Comparison of ENCODE assay signal across 9 cellular contexts in the genomic region with DNA sequence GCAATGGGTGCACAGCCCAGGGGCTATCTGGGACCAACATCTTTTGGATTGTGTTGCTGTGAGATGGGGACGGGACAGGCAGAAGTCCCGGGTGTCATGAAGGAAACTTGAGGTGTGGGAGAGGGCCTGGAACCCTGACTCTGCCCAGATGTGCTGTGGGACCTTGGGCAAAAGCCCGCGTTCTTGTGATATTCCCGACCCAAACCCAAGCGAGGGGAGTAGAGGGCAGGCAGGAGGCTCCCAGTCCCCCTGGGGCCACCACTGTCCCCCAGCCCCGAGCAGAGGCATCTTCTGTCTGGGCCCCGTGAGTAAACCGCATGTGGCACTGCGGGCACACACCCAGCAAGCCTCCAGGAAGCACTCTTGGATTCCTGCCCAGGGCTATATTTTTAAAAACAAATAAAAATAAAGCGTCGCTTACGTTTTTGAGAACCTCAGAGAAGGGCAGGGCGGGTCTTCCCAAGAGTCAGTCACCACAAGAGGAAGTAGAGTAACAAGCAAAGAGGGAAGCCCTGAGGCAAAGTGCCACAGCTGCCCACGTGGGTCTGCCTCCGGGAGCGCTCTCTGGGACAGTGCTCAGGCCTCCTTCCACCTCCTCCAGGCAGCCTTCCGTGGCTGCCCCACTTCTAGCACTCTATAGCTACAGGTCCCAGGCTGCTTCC. TPM values are rescaled to one million over a fixed set of nuclear protein-coding genes. Genes with fewer than 3 reads are reported as not detected.
A peak's percentile ranks its signal among the peaks of the same experiment; 100 is the strongest.
DNase-seq lines count a peak whose midpoint lies in the region; ATAC-seq, FAIRE-seq and TF ChIP-seq lines count a peak whose summit lies in the region.
"Had no signal": no experiment of that assay in that cellular context is flagged by ENCODE, and none has a peak within 500 bp of the region (broad histone marks: within the 10 kb centered on the region; RNA-seq: fewer than 3 reads in every experiment).

No MANE protein-coding gene starts in this region.

- TF ChIP-seq CTCF in stomach (IDR thresholded peaks at IDR 0.05) = no peak
- TF ChIP-seq CTCF in D721Med (IDR thresholded peaks at IDR 0.05; ENCODE audit: insufficient read depth, missing control alignments) = no peak

- intact Hi-C loops in right cardiac atrium (cut with DNase I) = loop anchor here in 1 of 4 donors (10.0 kb wide), 1 partner anchor 143 kb away; no protein-coding TSS in a partner anchor
- intact Hi-C loops in stomach (cut with DNase I; ENCODE audit: low total_unique reads) = no loop called here

- H3K4me3 ChIP-seq in right cardiac atrium (ENCODE audit: low read length) (no peak overlapping the region), stomach (no peak overlapping the region)

- H3K4me1 ChIP-seq in right cardiac atrium (ENCODE audit: control insufficient read depth, insufficient read depth, low read length) (no peaks in the 10 kb centered on the region), stomach (peaks cover 0 to 32% (median 19%) of the 10 kb centered on the region in 4 donors)

- ATAC-seq in right cardiac atrium (peak; percentile 38 to 50), GM18858 (IDR thresholded peaks at IDR 0.05; ENCODE audit: unreplicated experiment) (no peak)

- no peak for TF ChIP-seq POLR2A in stomach (IDR thresholded peaks at IDR 0.05)

- FAIRE-seq in D721Med (lab: Jason Lieb, UNC) = no peak

- H3K27ac ChIP-seq in right cardiac atrium (ENCODE audit: low read length) (no peak overlapping the region), stomach (peak overlapping the region in 3 of 5 donors; percentile 18 to 83 (median 74))
- H3K27ac ChIP-seq: KMS-11 had no signal

- no peaks in the 10 kb centered on the region for H3K36me3 ChIP-seq in stomach

- H3K9me3 ChIP-seq in right cardiac atrium (ENCODE audit: control insufficient read depth, low read length) (no peaks in the 10 kb centered on the region), stomach (no peaks in the 10 kb centered on the region)

- 54% methylated on average over 18 of the region's 18 CpGs for WGBS in right cardiac atrium
- WGBS in stomach, 5 donors = 31 to 55% (median 40%) methylated on average over 18 of the region's 18 CpGs

- H3K27me3 ChIP-seq in right cardiac atrium (ENCODE audit: control insufficient read depth, insufficient read depth) (no peaks in the 10 kb centered on the region), stomach (peaks cover 0 to 7% (median 0%) of the 10 kb centered on the region in 3 donors)

- peak; percentile 91 for DNase-seq in EH (ENCODE audit: low read depth)
- peak; percentile 46 to 70 for DNase-seq in NCI-H2081 (lab: John Stamatoyannopoulos, UW)
- peak; percentile 24 to 40 for DNase-seq in activated CD4-positive, alpha-beta T cell treated with anti-CD3 and anti-CD28 coated beads, Interleukin-2, amount 50 U/mL, for 48 hours
- DNase-seq in right cardiac atrium = peak; percentile 55 to 84 (median 82)
- DNase-seq in stomach = peak; percentile 61
- DNase-seq in D721Med (ENCODE audit: insufficient read length, low spot score) = no peak
- no peak for DNase-seq in HuH-7.5 (ENCODE audit: low spot score)

- TF ChIP-seq EP300 in stomach (IDR thresholded peaks at IDR 0.05) = no peak

RNA-seq across cellular contexts. Expression of gene BEGAIN, which starts 39.5 kb away (rescaled TPM):
- total RNA-seq in right cardiac atrium (1 to 10 TPM; 1.4 to 2.7 (median 2.0) TPM), stomach (1 to 10 TPM in 1 of 5 donors, not detected in 4; 1.1 TPM)
- polyA plus RNA-seq in right cardiac atrium (1.4 TPM), stomach (under 1 TPM; 0.31 to 0.92 (median 0.75) TPM)

Comparison
In these comparisons a context has a peak if more than half of its experiments do, and no peak if none do; other contexts are left out.
1. DNase-seq: peak in EH (single experiment), NCI-H2081 (2 of 2), activated CD4-positive, alpha-beta T cell treated with anti-CD3 and anti-CD28 coated beads, Interleukin-2, amount 50 U/mL, for 48 hours (2 of 2), right cardiac atrium (3 of 3) and stomach (single experiment); none in D721Med (single experiment) and HuH-7.5 (single experiment).